Comparison of ENCODE assay signal across 8 cellular contexts in the genomic region with DNA sequence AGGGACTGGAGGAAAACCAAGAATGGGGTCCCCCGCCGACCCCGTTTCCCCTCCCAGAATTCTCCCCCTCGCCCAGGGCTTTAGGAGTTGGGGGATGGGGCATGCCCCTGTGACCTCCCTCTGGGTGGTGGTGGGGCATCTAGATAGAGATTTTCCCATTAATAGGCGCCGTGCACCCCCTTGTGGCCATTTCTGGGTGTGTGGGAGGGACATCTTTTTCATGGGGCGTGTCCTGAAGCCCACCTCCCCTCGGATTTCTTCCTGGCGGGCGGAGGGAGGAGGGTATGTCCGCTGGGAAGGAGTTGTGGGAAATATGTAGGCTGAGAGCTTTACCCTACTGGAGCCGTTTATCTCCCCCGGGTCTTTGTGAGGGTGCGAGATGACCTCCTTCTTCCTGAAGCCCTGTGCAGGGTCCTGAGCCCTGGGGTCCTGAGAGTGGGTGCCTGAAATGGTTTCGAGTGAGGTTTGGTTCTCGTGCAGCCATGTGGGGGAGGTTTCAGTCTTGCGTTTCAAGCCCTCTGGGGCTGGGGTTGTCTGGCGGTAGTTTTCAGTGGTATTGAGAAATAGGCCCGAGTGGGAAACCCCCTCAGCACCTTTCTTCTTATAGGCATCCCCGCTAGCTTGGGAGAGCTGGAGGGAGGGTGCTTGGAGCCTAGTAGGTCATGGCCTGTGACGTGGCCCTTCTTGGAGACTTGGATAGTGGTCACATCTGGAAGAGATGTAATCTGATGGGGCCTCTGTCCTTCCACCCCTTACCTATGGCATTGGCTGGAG.
DNase-seq lines count a peak whose midpoint lies in the region; ATAC-seq and TF ChIP-seq lines count a peak whose summit lies in the region.

No MANE protein-coding gene starts in this region.

- H3K27ac ChIP-seq in iPS-18a (ENCODE audit: low read length), result peak overlapping the region; percentile 85
- peak overlapping the region; percentile 81 to 98 (median 95) for H3K27ac ChIP-seq in skin epidermis

- peak; percentile 76 for DNase-seq in GM12864 (ENCODE audit: low read depth)
- DNase-seq in NCI-H1092 treated with DMSO at 0.1 percent for 48 hours (lab: John Stamatoyannopoulos, UW), result peak; percentile 48
- peak; percentile 48 for DNase-seq in T1000 (lab: John Stamatoyannopoulos, UW)
- no peak for DNase-seq in astrocyte of the cerebellum (ENCODE audit: low read depth)

- in situ Hi-C loops in astrocyte of the cerebellum (cut with HindIII; ENCODE audit: low sequenced_read_pairs), result no loop called here

- H3K4me3 ChIP-seq in GM12864 (ENCODE audit: low read depth, low read length) (peak overlapping the region; percentile 100), astrocyte of the cerebellum (ENCODE audit: low read depth, low read length) (peak overlapping the region; percentile 99), iPS-18a (ENCODE audit: low read length) (peak overlapping the region; percentile 98), skin epidermis (peak overlapping the region; percentile 68 to 99 (median 93))

- no peaks in the 10 kb centered on the region for H3K27me3 ChIP-seq in iPS-18a (ENCODE audit: control insufficient read depth, insufficient read depth, low read length)

- peak overlapping the region; percentile 95 for H3K9ac ChIP-seq in iPS-18a (ENCODE audit: low read length)

- H3K4me1 ChIP-seq in iPS-18a (ENCODE audit: control insufficient read depth, low read depth, low read length), result peaks cover 14% of the 10 kb centered on the region

- ATAC-seq in HG03432 (IDR thresholded peaks at IDR 0.05; ENCODE audit: unreplicated experiment) (no peak), GM21528 (IDR thresholded peaks at IDR 0.05; ENCODE audit: low FRiP score, unreplicated experiment) (no peak)

- H3K36me3 ChIP-seq in iPS-18a (ENCODE audit: control insufficient read depth, low read depth, low read length), result peaks cover 21% of the 10 kb centered on the region

- TF ChIP-seq CTCF in GM12864 (IDR thresholded peaks at IDR 0.05; ENCODE audit: low read depth, low read length, missing control alignments) (peak; percentile 63), astrocyte of the cerebellum (IDR thresholded peaks at IDR 0.05; ENCODE audit: low read depth, low read length, missing control alignments) (peak; percentile 71)

- no peaks in the 10 kb centered on the region for H3K9me3 ChIP-seq in iPS-18a (ENCODE audit: control insufficient read depth, low read depth, low read length)
